Comparison of ENCODE assay signal across 9 cellular contexts in genomic region chr17:416293-417206, GRCh38. TPM values are rescaled to one million over a fixed set of nuclear protein-coding genes. Genes with fewer than 3 reads are reported as not detected.
DNase-seq lines count a peak whose midpoint lies in the region; ATAC-seq, FAIRE-seq and TF ChIP-seq lines count a peak whose summit lies in the region.
"Had no signal": no experiment of that assay in that cellular context is flagged by ENCODE, and none has a peak within 500 bp of the region (broad histone marks: within the 10 kb centered on the region; RNA-seq: fewer than 3 reads in every experiment).

No MANE protein-coding gene starts in this region.

- H3K4me1 Mint-ChIP-seq in type B pancreatic cell (ENCODE audit: unreplicated experiment): peaks cover 10% of the 10 kb centered on the region

- no peaks in the 10 kb centered on the region for H3K9me3 Mint-ChIP-seq in type B pancreatic cell

- no peak overlapping the region for H4K8ac ChIP-seq in mesendoderm (ENCODE audit: low read depth, low read length)

- H3K27ac ChIP-seq in mesendoderm (ENCODE audit: low read depth, low read length): no peak overlapping the region
- H3K27ac ChIP-seq in esophagus muscularis mucosa (replicated peaks in 1 of 4): no peak overlapping the region

- H2BK5ac ChIP-seq in mesendoderm (ENCODE audit: low read length): no peak overlapping the region

- no peaks in the 10 kb centered on the region for H3K27me3 Mint-ChIP-seq in type B pancreatic cell

- intact Hi-C loops in esophagus muscularis mucosa (cut with DNase I): no loop called here

- H3K36me3 ChIP-seq in mesendoderm (ENCODE audit: control insufficient read depth, insufficient read depth, low read length) (no peaks in the 10 kb centered on the region), esophagus muscularis mucosa (peaks cover 0 to 19% (median 7%) of the 10 kb centered on the region in 4 donors)

- no peak overlapping the region for H3K4me2 ChIP-seq in mesendoderm (ENCODE audit: low read length)

- no peaks in the 10 kb centered on the region for H3K9me3 ChIP-seq in esophagus muscularis mucosa

- no peak overlapping the region for H2AK5ac ChIP-seq in mesendoderm (ENCODE audit: low read length)

- no peaks in the 10 kb centered on the region for H3K4me1 ChIP-seq in mesendoderm (ENCODE audit: control insufficient read depth, low read depth, low read length)
- H3K4me1 ChIP-seq in esophagus muscularis mucosa: peaks cover 6 to 12% (median 11%) of the 10 kb centered on the region in 4 donors

- no peak overlapping the region for H3K4ac ChIP-seq in mesendoderm (ENCODE audit: low read depth, low read length)

- peak; percentile 81 for ATAC-seq in HG02763 (IDR thresholded peaks at IDR 0.05; ENCODE audit: unreplicated experiment)

- no peak overlapping the region for H3K56ac ChIP-seq in mesendoderm (ENCODE audit: low read length)

- H3K4me3 Mint-ChIP-seq in type B pancreatic cell: no peak overlapping the region

- no peak overlapping the region for H2BK120ac ChIP-seq in mesendoderm (ENCODE audit: low read depth, low read length)

- DNase-seq in GM12891 (ENCODE audit: insufficient read length, low spot score) (no peak), mesendoderm (peak; percentile 33), type B pancreatic cell (ENCODE audit: extremely low spot score, unreplicated experiment) (no peak), NCI-H510A treated with DMSO at 0.1 percent for 48 hours (lab: John Stamatoyannopoulos, UW) (no peak), esophagus muscularis mucosa (ENCODE audit: extremely low spot score) (no peak), NCI-H2171 (lab: John Stamatoyannopoulos, UW) (no peak)
- peak; percentile 23 to 33 for DNase-seq in activated CD4-positive, alpha-beta T cell treated with anti-CD3 and anti-CD28 coated beads, Interleukin-2, amount 50 U/mL, for 4 hours
- DNase-seq: NCI-H2171 treated with DMSO at 0.1 percent for 48 hours had no signal

- no peak overlapping the region for H3K27ac Mint-ChIP-seq in type B pancreatic cell

- H3K9ac ChIP-seq in mesendoderm (ENCODE audit: low read length): no peak overlapping the region

- H3K4me3 ChIP-seq in mesendoderm (ENCODE audit: low read length): no peak overlapping the region
- no peak overlapping the region for H3K4me3 ChIP-seq in esophagus muscularis mucosa

- peaks cover 3% of the 10 kb centered on the region for H3K36me3 Mint-ChIP-seq in type B pancreatic cell

- no peaks in the 10 kb centered on the region for H3K79me2 ChIP-seq in mesendoderm (ENCODE audit: control insufficient read depth, insufficient read depth, low read length)

- TF ChIP-seq POLR2A in GM12891 (IDR thresholded peaks at IDR 0.05; ENCODE audit: low read depth, low read length) (no peak), esophagus muscularis mucosa (IDR thresholded peaks at IDR 0.05; ENCODE audit: low read depth) (no peak)

- no peak overlapping the region for H2BK15ac ChIP-seq in mesendoderm (replicated peaks; ENCODE audit: low read depth)

- TF ChIP-seq CTCF in type B pancreatic cell (conservative IDR thresholded peaks at IDR 0.05) (no peak), esophagus muscularis mucosa (IDR thresholded peaks at IDR 0.05) (no peak)

- no peak overlapping the region for H3K18ac ChIP-seq in mesendoderm (ENCODE audit: low read length)

- no peaks in the 10 kb centered on the region for H3K79me1 ChIP-seq in mesendoderm (ENCODE audit: low read length)

- TF ChIP-seq EP300 in esophagus muscularis mucosa (IDR thresholded peaks at IDR 0.05): no peak

- peak; percentile 78 for FAIRE-seq in GM12891 (lab: Jason Lieb, UNC)

- no peak overlapping the region for H4K5ac ChIP-seq in mesendoderm (ENCODE audit: low read length)

- H3K27me3 ChIP-seq in mesendoderm (ENCODE audit: insufficient read depth, low read length, poor library complexity) (no peaks in the 10 kb centered on the region), esophagus muscularis mucosa (no peaks in the 10 kb centered on the region)

- H3K23ac ChIP-seq in mesendoderm (ENCODE audit: low read length): no peak overlapping the region

- WGBS in mesendoderm (ENCODE audit: extremely low coverage, insufficient coverage, low lambda C conversion rate): no CpG with 5 or more reads among the region's 23 CpGs
- WGBS in esophagus muscularis mucosa: 68% methylated on average over 21 of the region's 23 CpGs

TF ChIP-seq in GM12891, 5 proteins besides CTCF, POLR2A, EP300 and RAD21:
- no peak for TF ChIP-seq PAX5 (IDR thresholded peaks at IDR 0.05; ENCODE audit: insufficient read depth, low read length, severe bottlenecking)
- no peak for TF ChIP-seq POU2F2 (IDR thresholded peaks at IDR 0.05; ENCODE audit: low read depth, low read length)
- TF ChIP-seq SPI1 (IDR thresholded peaks at IDR 0.05; ENCODE audit: low read depth, low read length): no peak
- no peak for TF ChIP-seq TAF1 (IDR thresholded peaks at IDR 0.05; ENCODE audit: low read depth, low read length)

RNA-seq across cellular contexts. Expression of gene RFLNB, which starts 29.2 kb away (rescaled TPM):
- 2.6 TPM for polyA plus RNA-seq in GM12891 (2012; ENCODE audit: low read depth, missing spikeins)
- 15.6 TPM for polyA plus RNA-seq in mesendoderm (2013, experiment 1 of 2)
- 16.6 TPM for polyA plus RNA-seq in mesendoderm (2013, experiment 2 of 2)
- 6.0 and 22.0 TPM in 2 replicates for total RNA-seq in type B pancreatic cell (ENCODE audit: low replicate concordance)
- 10 to 100 TPM; 18.3 to 35.3 (median 28.8) TPM for total RNA-seq in esophagus muscularis mucosa

Comparison
In these comparisons a context has a peak if more than half of its experiments do, and no peak if none do; other contexts are left out.
1. DNase-seq: peak in activated CD4-positive, alpha-beta T cell treated with anti-CD3 and anti-CD28 coated beads, Interleukin-2, amount 50 U/mL, for 4 hours (2 of 2) and mesendoderm (single experiment); none in GM12891 (single experiment), type B pancreatic cell (single experiment), NCI-H510A treated with DMSO at 0.1 percent for 48 hours (single experiment), esophagus muscularis mucosa (single experiment) and NCI-H2171 (single experiment).